In genomic region chr12:62259993-62260732, GRCh38 we compare ENCODE assay signal across 8 cellular contexts. TPM values are rescaled to one million over a fixed set of nuclear protein-coding genes. Genes with fewer than 3 reads are reported as not detected.
DNase-seq lines count a peak whose midpoint lies in the region; ATAC-seq and TF ChIP-seq lines count a peak whose summit lies in the region.

Gene USP15 (plus strand): TSS chr12:62260404. CDS start chr12:62260415, 11 bp downstream.

- intact Hi-C loops in adrenal gland (cut with DNase I) = loop anchor here in 1 of 2 donors (10.0 kb wide), 1 partner anchor 75 kb away; no protein-coding TSS in a partner anchor
- intact Hi-C loops in heart left ventricle (cut with DNase I) = loop anchor here in 5 of 10 donors (5.0 to 10.0 kb wide), 4 partner anchors 55 to 207 kb away; partner anchors contain the start of gene MON2 (in 1 of the 5)
- intact Hi-C loops in posterior cingulate gyrus (cut with DNase I) = loop anchor here (10.0 kb wide), 1 partner anchor 205 kb away; the partner anchor contains the start of gene MON2

- peak; percentile 75 to 88 for TF ChIP-seq POLR2A in adrenal gland (IDR thresholded peaks at IDR 0.05)
- TF ChIP-seq POLR2A in heart left ventricle (IDR thresholded peaks at IDR 0.05) = peak in 1 of 2 donors; percentile 73
- peak in 2 of 4 donors; percentile 64 to 94 for TF ChIP-seq POLR2A in upper lobe of left lung (IDR thresholded peaks at IDR 0.05)

- peaks cover 15% of the 10 kb centered on the region for H3K36me3 Mint-ChIP-seq in T-cell

- H3K9me3 ChIP-seq in adrenal gland (replicated peaks in 1 of 3) = no peaks in the 10 kb centered on the region
- H3K9me3 ChIP-seq in heart left ventricle = no peaks in the 10 kb centered on the region
- no peaks in the 10 kb centered on the region for H3K9me3 ChIP-seq in upper lobe of left lung

- peak within 1 kb of the TSS; percentile 84 to 99 (median 94) for H3K4me3 ChIP-seq in adrenal gland
- H3K4me3 ChIP-seq in heart left ventricle = peak within 1 kb of the TSS; percentile 50 to 97 (median 89)
- peak within 1 kb of the TSS; percentile 60 to 97 (median 84) for H3K4me3 ChIP-seq in upper lobe of left lung

- TF ChIP-seq CTCF in GM12873 (IDR thresholded peaks at IDR 0.05; ENCODE audit: insufficient read depth, low read depth, low read length, missing control alignments) (peak; percentile 65), adrenal gland (IDR thresholded peaks at IDR 0.05) (peak; percentile 55 to 79 (median 68)), heart left ventricle (IDR thresholded peaks at IDR 0.05) (peak; percentile 73 to 92 (median 85)), upper lobe of left lung (IDR thresholded peaks at IDR 0.05) (peak; percentile 63 to 90 (median 78))

- H3K9me3 Mint-ChIP-seq in T-cell = no peaks in the 10 kb centered on the region

- H3K4me1 Mint-ChIP-seq in T-cell = peaks cover 56 to 67% (median 58%) of the 10 kb centered on the region in 3 donors

- H3K4me3 Mint-ChIP-seq in T-cell = peak within 1 kb of the TSS; percentile 90 to 98 (median 94)

- H3K36me3 ChIP-seq in adrenal gland (replicated peaks in 1 of 2) (no peaks in the 10 kb centered on the region), heart left ventricle (no peaks in the 10 kb centered on the region), upper lobe of left lung (no peaks in the 10 kb centered on the region)

- 0 to 1% (median 0%) methylated on average over 28 to 61 of the region's 61 CpGs for WGBS in adrenal gland, 4 donors
- 0 to 1% (median 0%) methylated on average over 37 to 61 of the region's 61 CpGs for WGBS in heart left ventricle, 4 donors
- 0 to 1% methylated on average over 32 to 46 of the region's 61 CpGs for WGBS in upper lobe of left lung, 2 donors

- DNase-seq in NCI-H1417 (lab: John Stamatoyannopoulos, UW) = peak; percentile 96 to 98 (median 97)
- peak; percentile 87 to 98 (median 93) for DNase-seq in T-cell
- DNase-seq in adrenal gland = peak; percentile 97 to 98 (median 98)
- DNase-seq in heart left ventricle = peak; percentile 97 to 99 (median 98)
- peak; percentile 92 to 99 (median 94) for DNase-seq in posterior cingulate gyrus
- DNase-seq in upper lobe of left lung = peak; percentile 96 to 98

- no peaks in the 10 kb centered on the region for H3K27me3 Mint-ChIP-seq in T-cell

- peak in 1 of 4 donors; percentile 67 for TF ChIP-seq EP300 in upper lobe of left lung (IDR thresholded peaks at IDR 0.05)

- ATAC-seq in HG02759 (IDR thresholded peaks at IDR 0.05; ENCODE audit: unreplicated experiment) (peak; percentile 85), T-cell (replicated peaks in 1 of 4) (peak; percentile 76 to 88 (median 78)), heart left ventricle (peak; percentile 98), upper lobe of left lung (ENCODE audit: low FRiP score in 2 of 2) (peak; percentile 99 to 100)

- H3K27me3 ChIP-seq in adrenal gland = no peaks in the 10 kb centered on the region
- H3K27me3 ChIP-seq in heart left ventricle = no peaks in the 10 kb centered on the region
- no peaks in the 10 kb centered on the region for H3K27me3 ChIP-seq in upper lobe of left lung

- H3K27ac Mint-ChIP-seq in T-cell = peak within 1 kb of the TSS; percentile 97 to 99

- POLR2A ChIA-PET in T-cell (lab: Charles Lee) = interaction anchor here (0.6 to 1.0 kb wide), 4 partner anchors 8 to 344 kb away, joined by 3 to 4 read pairs (median 3); partner anchors contain the start of gene MON2 (in 1 of the 2)

- H3K27ac ChIP-seq in adrenal gland (peak within 1 kb of the TSS; percentile 86 to 98 (median 94)), heart left ventricle (peak within 1 kb of the TSS; percentile 79 to 98 (median 94)), upper lobe of left lung (peak within 1 kb of the TSS; percentile 94 to 99 (median 97))

- H3K4me1 ChIP-seq in adrenal gland (replicated peaks in 1 of 2) (peaks cover 15 to 57% of the 10 kb centered on the region in 2 donors), heart left ventricle (peaks cover 0 to 72% (median 43%) of the 10 kb centered on the region in 12 donors), upper lobe of left lung (peaks cover 36 to 57% (median 45%) of the 10 kb centered on the region in 4 donors)

- CTCF ChIA-PET in T-cell (lab: Charles Lee) = interaction anchor here in 1 of 2 donors (1.3 to 1.4 kb wide), 3 partner anchors 50 to 57 kb away, joined by 4 to 5 read pairs (median 4); no protein-coding TSS in a partner anchor

RNA-seq across cellular contexts. Expression of gene USP15, which starts in this region (rescaled TPM):
- total RNA-seq in T-cell (100 to 1,000 TPM; 137 to 256 (median 138) TPM), adrenal gland (100 to 1,000 TPM in 1 of 8 donors, 10 to 100 TPM in 7; 25.9 to 148 (median 56.0) TPM), heart left ventricle (10 to 100 TPM; 33.3 to 69.7 (median 62.2) TPM), upper lobe of left lung (100 to 1,000 TPM in 2 of 6 donors, 10 to 100 TPM in 4; 66.5 to 239 (median 81.2) TPM)
- polyA plus RNA-seq in adrenal gland (100 to 1,000 TPM in 1 of 3 donors, 10 to 100 TPM in 2; 56.0 to 122 (median 93.2) TPM), heart left ventricle (10 to 100 TPM; 36.1 to 44.7 TPM)

Comparison
In these comparisons a context has a peak if more than half of its experiments do, and no peak if none do; other contexts are left out.
1. Peak in every context shown above with its lines: DNase-seq, ATAC-seq, H3K4me3 ChIP-seq and H3K27ac ChIP-seq.